Comparison of ENCODE assay signal across 12 cellular contexts in the genomic region with DNA sequence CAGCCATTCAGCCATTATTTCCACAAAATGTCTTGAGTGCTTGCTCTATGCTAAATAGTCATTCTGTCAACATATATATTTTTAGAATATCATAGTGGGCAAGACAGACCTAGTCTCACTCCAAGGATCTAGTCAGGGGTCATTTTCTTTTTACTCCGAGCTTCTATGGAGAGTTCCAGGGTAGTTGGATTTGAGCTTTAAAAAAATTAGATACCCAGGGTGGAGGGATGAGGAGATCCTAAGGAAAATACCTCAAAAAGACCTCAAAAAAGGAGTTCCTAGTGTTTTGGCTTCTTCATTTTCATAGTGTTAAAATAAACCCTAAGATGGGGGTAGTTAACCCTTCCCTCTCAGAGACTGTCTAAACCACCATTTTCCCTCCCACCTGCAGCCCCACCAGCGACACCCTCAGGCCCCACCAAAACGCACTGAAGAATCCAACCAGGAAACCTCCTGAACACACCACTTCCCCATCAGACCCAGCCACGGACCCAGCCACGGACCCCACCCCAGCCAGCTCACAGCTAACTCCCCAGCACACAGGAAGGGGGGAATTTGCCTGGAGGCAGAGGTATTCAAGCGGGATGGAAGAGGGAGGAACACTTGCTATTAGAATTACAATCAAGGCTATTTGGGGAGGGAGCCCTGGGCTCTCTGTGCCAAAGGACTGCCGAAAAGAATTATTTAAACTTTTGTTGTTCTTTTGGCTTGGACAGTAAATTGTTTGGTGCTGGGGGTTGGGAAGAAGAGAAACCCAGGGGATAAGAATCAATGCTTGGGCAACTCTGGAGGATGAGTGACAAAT. TPM values are rescaled to one million over a fixed set of nuclear protein-coding genes. Genes with fewer than 3 reads are reported as not detected.
DNase-seq lines count a peak whose midpoint lies in the region; TF ChIP-seq lines count a peak whose summit lies in the region.
"Had no signal": no experiment of that assay in that cellular context is flagged by ENCODE, and none has a peak within 500 bp of the region (broad histone marks: within the 10 kb centered on the region; RNA-seq: fewer than 3 reads in every experiment).

No MANE protein-coding gene starts in this region.

- no peaks in the 10 kb centered on the region for H3K36me3 Mint-ChIP-seq in activated T-cell treated with anti-CD3 and anti-CD28 coated beads, Interleukin-2, amount 50 U/mL, for 24 hours (ENCODE audit: low read depth)

- H3K9me3 Mint-ChIP-seq in activated T-cell treated with anti-CD3 and anti-CD28 coated beads, Interleukin-2, amount 50 U/mL, for 24 hours, result no peaks in the 10 kb centered on the region

- no peak for DNase-seq in activated T-cell treated with anti-CD3 and anti-CD28 coated beads, Interleukin-2, amount 50 U/mL, for 24 hours
- DNase-seq in activated T-cell treated with anti-CD3 and anti-CD28 coated beads, Interleukin-2, amount 50 U/mL, for 48 hours, result no peak
- DNase-seq in OCI-M1 (lab: John Stamatoyannopoulos, UW) (peak; percentile 44), epithelial cell of proximal tubule (ENCODE audit: low read depth) (no peak), skeletal muscle cell (ENCODE audit: low read depth) (no peak), NCI-H524 (lab: John Stamatoyannopoulos, UW) (no peak), NCI-H1105 (lab: John Stamatoyannopoulos, UW) (no peak), LoVo (ENCODE audit: low spot score) (no peak)
- DNase-seq: activated CD8-positive, alpha-beta memory T cell treated with anti-CD3 and anti-CD28 coated beads, Interleukin-2, amount 50 U/mL, for 4 hours; lower lobe of right lung; stimulated activated CD4-positive, alpha-beta T cell treated with anti-CD3 and anti-CD28 coated beads, Interleukin-2, amount 100 ng/mL, for 24 hours had no signal

- H3K4me3 ChIP-seq in epithelial cell of proximal tubule (ENCODE audit: low read depth, low read length) (peak overlapping the region; percentile 77), skeletal muscle cell (ENCODE audit: low read depth, low read length) (peak overlapping the region; percentile 66)
- H3K4me3 ChIP-seq: transverse colon had no signal

- no peak for TF ChIP-seq CTCF in epithelial cell of proximal tubule (conservative IDR thresholded peaks at IDR 0.05; ENCODE audit: low read depth, low read length)

- peak overlapping the region; percentile 35 for H3K4me3 Mint-ChIP-seq in activated T-cell treated with anti-CD3 and anti-CD28 coated beads, Interleukin-2, amount 50 U/mL, for 24 hours

- no peak overlapping the region for H3K27ac Mint-ChIP-seq in activated T-cell treated with anti-CD3 and anti-CD28 coated beads, Interleukin-2, amount 50 U/mL, for 24 hours

- peaks cover 21% of the 10 kb centered on the region for H3K4me1 Mint-ChIP-seq in activated T-cell treated with anti-CD3 and anti-CD28 coated beads, Interleukin-2, amount 50 U/mL, for 24 hours (ENCODE audit: low read depth)

- H3K27me3 Mint-ChIP-seq in activated T-cell treated with anti-CD3 and anti-CD28 coated beads, Interleukin-2, amount 50 U/mL, for 24 hours, result peaks cover 56% of the 10 kb centered on the region

RNA-seq across cellular contexts. Expression of a gene that starts 2.2 kb away (rescaled TPM):
- total RNA-seq in epithelial cell of proximal tubule, result 48.3 and 63.9 TPM in 2 replicates
